9 cellular contexts compared by ENCODE assay signal in the genomic region with DNA sequence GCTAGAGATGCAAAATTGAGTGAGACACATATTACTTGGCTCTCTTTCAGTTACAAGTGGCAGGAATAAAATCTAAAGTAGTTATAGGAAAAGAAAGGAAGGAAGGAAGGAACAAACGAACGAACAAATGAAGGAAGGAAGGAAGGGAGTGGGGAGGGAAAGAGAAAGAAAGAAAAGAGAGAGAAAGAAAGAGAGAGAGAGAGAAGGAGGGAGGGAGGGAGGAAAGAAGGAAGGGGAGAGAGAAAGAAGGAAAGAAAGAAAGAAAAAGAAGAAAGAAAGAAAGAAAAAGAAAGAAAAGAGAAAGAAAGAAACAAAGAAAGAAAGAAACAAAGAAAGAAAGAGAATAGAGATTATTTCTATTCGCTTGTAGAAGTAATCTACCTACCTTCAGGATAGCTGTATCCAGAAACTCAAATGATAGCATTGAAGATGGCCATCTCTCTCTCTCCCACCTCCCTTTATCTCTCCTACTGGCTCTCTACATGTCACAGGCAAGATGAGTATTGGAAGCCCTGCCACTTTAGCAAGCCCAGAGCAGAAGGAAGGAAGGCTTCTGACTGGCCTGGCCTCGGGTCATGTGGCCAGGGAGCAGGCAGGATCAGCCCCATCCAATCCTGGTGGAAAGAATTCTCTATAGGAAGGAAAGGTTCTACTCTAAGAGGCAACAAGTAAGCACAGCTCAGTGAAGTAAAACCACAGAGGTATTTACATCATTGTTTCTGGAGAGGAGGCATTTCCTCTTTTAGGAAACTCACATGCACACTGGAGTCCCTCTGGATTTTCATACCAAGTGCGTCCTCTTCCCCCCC.
A peak's percentile ranks its signal among the peaks of the same experiment; 100 is the strongest.
DNase-seq lines count a peak whose midpoint lies in the region; ATAC-seq and TF ChIP-seq lines count a peak whose summit lies in the region.
"Had no signal": no experiment of that assay in that cellular context is flagged by ENCODE, and none has a peak within 500 bp of the region (broad histone marks: within the 10 kb centered on the region; RNA-seq: fewer than 3 reads in every experiment).

No MANE protein-coding gene starts in this region.

- intact Hi-C loops in ascending aorta (cut with DNase I): no loop called here
- intact Hi-C loops in CD4-positive, alpha-beta T cell (cut with DNase I, micrococcal nuclease): no loop called here

- ATAC-seq in HG03460 (IDR thresholded peaks at IDR 0.05; ENCODE audit: unreplicated experiment): peak; percentile 49
- no peak for ATAC-seq in CD4-positive, alpha-beta T cell (ENCODE audit: poor library complexity)
- ATAC-seq in omental fat pad (ENCODE audit: low FRiP score): no peak

- peaks cover 26% of the 10 kb centered on the region for H3K9me3 Mint-ChIP-seq in mesothelial cell of epicardium
- peaks cover 2% of the 10 kb centered on the region for H3K9me3 Mint-ChIP-seq in CD4-positive, alpha-beta T cell

- peaks cover 0 to 18% of the 10 kb centered on the region in 2 donors for H3K4me1 ChIP-seq in ascending aorta

- TF ChIP-seq CTCF in ascending aorta (IDR thresholded peaks at IDR 0.05) (no peak), mesothelial cell of epicardium (IDR thresholded peaks at IDR 0.05; ENCODE audit: unreplicated experiment) (no peak), GM13977 (IDR thresholded peaks at IDR 0.05; ENCODE audit: extremely low read depth, insufficient read depth, missing control alignments) (no peak), omental fat pad (IDR thresholded peaks at IDR 0.05) (no peak)
- TF ChIP-seq CTCF in CD4-positive, alpha-beta T cell (IDR thresholded peaks at IDR 0.05): no peak

- peaks cover 10% of the 10 kb centered on the region for H3K36me3 Mint-ChIP-seq in mesothelial cell of epicardium
- no peaks in the 10 kb centered on the region for H3K36me3 Mint-ChIP-seq in CD4-positive, alpha-beta T cell (ENCODE audit: low read depth)

- H3K27ac ChIP-seq in ascending aorta: peak overlapping the region; percentile 13 to 18
- H3K27ac ChIP-seq in CD4-positive, alpha-beta T cell (ENCODE audit: low read depth, low read length): no peak overlapping the region

- H3K27me3 Mint-ChIP-seq in mesothelial cell of epicardium (ENCODE audit: low read depth): no peaks in the 10 kb centered on the region
- H3K27me3 Mint-ChIP-seq in CD4-positive, alpha-beta T cell: no peaks in the 10 kb centered on the region

- in situ Hi-C loops in GM13977 (cut with MboI; ENCODE audit: low pct_unique_long_range_greater_than_20kb, low sequenced_read_pairs, unreplicated experiment): no loop called here

- H3K4me3 Mint-ChIP-seq in mesothelial cell of epicardium: no peak overlapping the region
- no peak overlapping the region for H3K4me3 Mint-ChIP-seq in CD4-positive, alpha-beta T cell

- DNase-seq in CD1c-positive myeloid dendritic cell (ENCODE audit: extremely low spot score): peak; percentile 46
- no peak for DNase-seq in ascending aorta (ENCODE audit: low spot score in 2 of 2)
- DNase-seq in mesothelial cell of epicardium (ENCODE audit: low spot score in 2 of 2, unreplicated experiment in 2 of 2): peak in 1 of 2 experiments; percentile 29
- DNase-seq in RPMI8226: no peak
- DNase-seq in CD4-positive, alpha-beta T cell: no peak
- no peak for DNase-seq in GM13977 (ENCODE audit: low spot score)
- DNase-seq in omental fat pad (ENCODE audit: low spot score): no peak
- DNase-seq: stimulated activated CD4-positive, alpha-beta T cell treated with anti-CD3 and anti-CD28 coated beads, Interleukin-2, amount 100 ng/mL, for 24 hours had no signal

- POLR2A ChIA-PET in CD4-positive, alpha-beta T cell (lab: Charles Lee): no interaction called here

- peak overlapping the region; percentile 35 for H3K27ac Mint-ChIP-seq in mesothelial cell of epicardium
- H3K27ac Mint-ChIP-seq in CD4-positive, alpha-beta T cell: no peak overlapping the region

- H3K4me3 ChIP-seq in ascending aorta: no peak overlapping the region

- H3K9me3 ChIP-seq in ascending aorta: no peaks in the 10 kb centered on the region
- no peaks in the 10 kb centered on the region for H3K9me3 ChIP-seq in CD4-positive, alpha-beta T cell (ENCODE audit: control insufficient read depth, low read length)

- H3K27me3 ChIP-seq in ascending aorta: no peaks in the 10 kb centered on the region
- H3K27me3 ChIP-seq in CD4-positive, alpha-beta T cell (ENCODE audit: control insufficient read depth, insufficient read depth, low read length): no peaks in the 10 kb centered on the region

- CTCF ChIA-PET in CD4-positive, alpha-beta T cell (lab: Charles Lee): no interaction called here

- H3K4me1 Mint-ChIP-seq in mesothelial cell of epicardium: peaks cover 52% of the 10 kb centered on the region
- H3K4me1 Mint-ChIP-seq in CD4-positive, alpha-beta T cell (ENCODE audit: low read depth): peaks cover 7% of the 10 kb centered on the region

- no peaks in the 10 kb centered on the region for H3K36me3 ChIP-seq in ascending aorta
